ENCODE assay signal across 8 cellular contexts in genomic region chr10:84328303-84329093, GRCh38. TPM values are rescaled to one million over a fixed set of nuclear protein-coding genes. Genes with fewer than 3 reads are reported as not detected.
DNase-seq lines count a peak whose midpoint lies in the region; ATAC-seq, FAIRE-seq and TF ChIP-seq lines count a peak whose summit lies in the region.

Gene CCSER2, plus strand, starts transcription at chr10:84328589. Its CDS starts 42,464 bp downstream, at chr10:84371053.

- H3K27ac ChIP-seq in OCI-LY1 (ENCODE audit: low read depth, low read length, poor library complexity, severe bottlenecking) (peak within 1 kb of the TSS; percentile 73), endothelial cell of umbilical vein (ENCODE audit: insufficient read depth, low read depth, low read length) (peak within 1 kb of the TSS; percentile 86)

- BruUV-seq in Calu3 (replicated peaks; lab: Mats Ljungman, UMichigan) = no TSS peak
- no TSS peak for BruUV-seq in endothelial cell of umbilical vein (replicated peaks; lab: Mats Ljungman, UMichigan)

- H3K27me3 ChIP-seq in OCI-LY1 (ENCODE audit: insufficient read depth, low read length) = no peaks in the 10 kb centered on the region
- H3K27me3 ChIP-seq in endothelial cell of umbilical vein (ENCODE audit: control insufficient read depth in 2 of 2, insufficient read depth in 2 of 2, low read length in 2 of 2) = no peaks in the 10 kb centered on the region
- no peaks in the 10 kb centered on the region for H3K27me3 ChIP-seq in mononuclear cell (ENCODE audit: insufficient read depth, low read length)

- DNase-seq in Calu3 (peak; percentile 97), HPDE6-E6E7 (ENCODE audit: extremely low spot score) (peak; percentile 95), activated T-cell treated with anti-CD3 and anti-CD28 coated beads for 1 hour (ENCODE audit: low read depth) (peak; percentile 84), endothelial cell of umbilical vein (ENCODE audit: low read depth, low spot score) (peak; percentile 92)
- DNase-seq in stimulated activated CD8-positive, alpha-beta memory T cell treated with anti-CD3 and anti-CD28 coated beads, Interleukin-2, amount 100 ng/mL, for 48 hours (ENCODE audit: low read depth in 2 of 2) = peak; percentile 98 to 99

- H3K36me3 ChIP-seq in OCI-LY1 (ENCODE audit: insufficient read depth, low read length) (no peaks in the 10 kb centered on the region), endothelial cell of umbilical vein (ENCODE audit: control insufficient read depth in 2 of 2, extremely low read depth in 1 of 2, insufficient read depth in 2 of 2, low read length in 2 of 2) (no peaks in the 10 kb centered on the region)

- CTCF ChIA-PET in Calu3 (lab: Charles Lee) = no interaction called here
- CTCF ChIA-PET in endothelial cell of umbilical vein (lab: Charles Lee) = interaction anchor here (0.8 to 2.7 kb wide), 21 partner anchors 10 to 212 kb away, joined by 3 to 17 read pairs (median 5); no protein-coding TSS in a partner anchor

- H3K9me3 Mint-ChIP-seq in Calu3 (ENCODE audit: low read depth, unreplicated experiment) = no peaks in the 10 kb centered on the region

- H3K27ac Mint-ChIP-seq in Calu3 (ENCODE audit: unreplicated experiment) = peak within 1 kb of the TSS; percentile 77

- TF ChIP-seq CTCF in Calu3 (IDR thresholded peaks at IDR 0.05; ENCODE audit: unreplicated experiment) = no peak
- TF ChIP-seq CTCF in OCI-LY1 (IDR thresholded peaks at IDR 0.05; ENCODE audit: low read length) = peak; percentile 9; the same call in 1 of the 2 replicates
- peak in 1 of 2 donors; percentile 17 for TF ChIP-seq CTCF in endothelial cell of umbilical vein (IDR thresholded peaks at IDR 0.05; ENCODE audit: extremely low read depth in 1 of 2, insufficient read depth in 1 of 2, low read depth in 1 of 2, low read length in 2 of 2)

- no peaks in the 10 kb centered on the region for H3K9me1 ChIP-seq in endothelial cell of umbilical vein (replicated peaks; ENCODE audit: control insufficient read depth, extremely low read depth, insufficient read depth, low read length)

- dilution Hi-C loops in endothelial cell of umbilical vein (cut with MboI; ENCODE audit: extremely low pct_ligation_motif_present, low sequenced_read_pairs) = no loop called here

- peak; percentile 90 for FAIRE-seq in endothelial cell of umbilical vein (lab: Jason Lieb, UNC)

- POLR2A ChIA-PET in endothelial cell of umbilical vein (lab: Charles Lee) = interaction anchor here (0.6 to 0.7 kb wide), 3 partner anchors 23 to 96 kb away, joined by 3 to 5 read pairs (median 3); no protein-coding TSS in a partner anchor

- peak within 1 kb of the TSS; percentile 82 for H3K9ac ChIP-seq in OCI-LY1 (ENCODE audit: low read length)
- H3K9ac ChIP-seq in endothelial cell of umbilical vein (replicated peaks; ENCODE audit: extremely low read depth, insufficient read depth, low read length) = peak within 1 kb of the TSS; percentile 93

- peak within 1 kb of the TSS; percentile 83 for H3K4me3 ChIP-seq in OCI-LY1 (ENCODE audit: low read depth, low read length, poor library complexity, severe bottlenecking)
- H3K4me3 ChIP-seq in endothelial cell of umbilical vein (replicated peaks in 1 of 3; ENCODE audit: insufficient read depth in 1 of 3, low read depth in 1 of 3, low read length in 3 of 3) = peak within 1 kb of the TSS; percentile 52 to 90 (median 70)
- H3K4me3 ChIP-seq in mononuclear cell (ENCODE audit: low read length) = peak within 1 kb of the TSS; percentile 81

- intact Hi-C loops in Calu3 (cut with micrococcal nuclease; ENCODE audit: unreplicated experiment) = no loop called here
- intact Hi-C loops in endothelial cell of umbilical vein (cut with micrococcal nuclease) = loop anchor here (1.0 to 2.0 kb wide), 5 partner anchors 14 to 61 kb away; no protein-coding TSS in a partner anchor

- no peaks in the 10 kb centered on the region for H3K27me3 Mint-ChIP-seq in Calu3 (ENCODE audit: unreplicated experiment)

- H4K20me1 ChIP-seq in OCI-LY1 (ENCODE audit: insufficient read depth, low read length) (no peaks in the 10 kb centered on the region), endothelial cell of umbilical vein (replicated peaks; ENCODE audit: control insufficient read depth, extremely low read depth, insufficient read depth, low read length) (peaks cover under 1% of the 10 kb centered on the region)

- H3K9me3 ChIP-seq in OCI-LY1 (ENCODE audit: low read length) = no peaks in the 10 kb centered on the region
- H3K9me3 ChIP-seq in endothelial cell of umbilical vein (replicated peaks; ENCODE audit: control insufficient read depth, insufficient read depth, low read length) = no peaks in the 10 kb centered on the region
- H3K9me3 ChIP-seq in mononuclear cell (ENCODE audit: low read depth, low read length) = no peaks in the 10 kb centered on the region

- H3K79me2 ChIP-seq in OCI-LY1 (ENCODE audit: insufficient read depth, low read length) (peaks cover 32% of the 10 kb centered on the region), endothelial cell of umbilical vein (ENCODE audit: control insufficient read depth, insufficient read depth, low read length) (peaks cover 34% of the 10 kb centered on the region)

- H3K36me3 Mint-ChIP-seq in Calu3 (ENCODE audit: insufficient read depth, unreplicated experiment) = peaks cover 15% of the 10 kb centered on the region

- peak within 1 kb of the TSS; percentile 67 for H3K4me3 Mint-ChIP-seq in Calu3 (ENCODE audit: low read depth, unreplicated experiment)

- peaks cover 10% of the 10 kb centered on the region for H3K4me1 Mint-ChIP-seq in Calu3 (ENCODE audit: low read depth, unreplicated experiment)

- peak; percentile 74 for TF ChIP-seq POLR2A in endothelial cell of umbilical vein (IDR thresholded peaks at IDR 0.05; ENCODE audit: low read depth, low read length)

- peak within 1 kb of the TSS; percentile 99 for H3K4me2 ChIP-seq in OCI-LY1 (ENCODE audit: low read length)
- H3K4me2 ChIP-seq in endothelial cell of umbilical vein (ENCODE audit: insufficient read depth, low read length) = peak within 1 kb of the TSS; percentile 93

- peak within 1 kb of the TSS; percentile 100 for H2AFZ ChIP-seq in OCI-LY1 (ENCODE audit: low read length)
- peak within 1 kb of the TSS; percentile 89 for H2AFZ ChIP-seq in endothelial cell of umbilical vein (ENCODE audit: low read depth, low read length)

- H3K9me2 ChIP-seq in OCI-LY1 (ENCODE audit: low read depth, low read length) = no peaks in the 10 kb centered on the region

- ATAC-seq in GM19467 (IDR thresholded peaks at IDR 0.05; ENCODE audit: unreplicated experiment) = peak; percentile 53

- H3F3A ChIP-seq in OCI-LY1 (ENCODE audit: insufficient read depth, low read length) = no peaks in the 10 kb centered on the region

- peaks cover 38% of the 10 kb centered on the region for H3K4me1 ChIP-seq in OCI-LY1 (ENCODE audit: insufficient read depth, low read length, severe bottlenecking)
- H3K4me1 ChIP-seq in endothelial cell of umbilical vein (ENCODE audit: control insufficient read depth, extremely low read depth, insufficient read depth, low read length) = peaks cover 7% of the 10 kb centered on the region
- peaks cover 35% of the 10 kb centered on the region for H3K4me1 ChIP-seq in mononuclear cell (ENCODE audit: insufficient read depth, low read length)

TF ChIP-seq in endothelial cell of umbilical vein, 7 proteins besides CTCF, POLR2A, EP300 and RAD21:
- TF ChIP-seq JUN (IDR thresholded peaks at IDR 0.05; ENCODE audit: borderline replicate concordance, insufficient read depth, insufficient read length, low read depth) (no peak), POLR2AphosphoS5 (IDR thresholded peaks at IDR 0.05; ENCODE audit: insufficient read depth, low read depth, low read length) (peak; percentile 88)
TF ChIP-seq in endothelial cell of umbilical vein: peak in this region for 1.

RNA-seq across cellular contexts. Expression of gene CCSER2, which starts in this region (rescaled TPM):
- total RNA-seq in Calu3 (2022) (20.6 and 27.8 TPM in 2 replicates), endothelial cell of umbilical vein (49.3 and 50.8 TPM in 2 replicates), mononuclear cell (113 TPM)
- 13.9 and 14.5 TPM in 2 replicates for polyA plus RNA-seq in endothelial cell of umbilical vein
- polyA plus RNA-seq in endothelial cell of umbilical vein (2011; cell fraction: cytosol; rRNA removed) = 24.6 and 27.0 TPM in 2 replicates
- polyA plus RNA-seq in endothelial cell of umbilical vein (2011; cell fraction: nucleus; rRNA removed) = 27.3 and 28.6 TPM in 2 replicates
- 24.8 and 43.1 TPM in 2 replicates for polyA plus RNA-seq in endothelial cell of umbilical vein (2012)
- polyA minus RNA-seq in endothelial cell of umbilical vein = 30.7 and 38.5 TPM in 2 replicates
- polyA minus RNA-seq in endothelial cell of umbilical vein (2011; cell fraction: cytosol; rRNA and poly(A)+ RNA removed) = 18.5 TPM
- polyA minus RNA-seq in endothelial cell of umbilical vein (2011; cell fraction: nucleus; rRNA and poly(A)+ RNA removed) = 66.7 and 87.9 TPM in 2 replicates

Comparison
In these comparisons a context has a peak if more than half of its experiments do, and no peak if none do; other contexts are left out.
1. Peak in every context shown above with its lines: DNase-seq, ATAC-seq, H3K4me3 ChIP-seq and H3K27ac ChIP-seq.